ENCODE assay signal across 8 cellular contexts in the genomic region with DNA sequence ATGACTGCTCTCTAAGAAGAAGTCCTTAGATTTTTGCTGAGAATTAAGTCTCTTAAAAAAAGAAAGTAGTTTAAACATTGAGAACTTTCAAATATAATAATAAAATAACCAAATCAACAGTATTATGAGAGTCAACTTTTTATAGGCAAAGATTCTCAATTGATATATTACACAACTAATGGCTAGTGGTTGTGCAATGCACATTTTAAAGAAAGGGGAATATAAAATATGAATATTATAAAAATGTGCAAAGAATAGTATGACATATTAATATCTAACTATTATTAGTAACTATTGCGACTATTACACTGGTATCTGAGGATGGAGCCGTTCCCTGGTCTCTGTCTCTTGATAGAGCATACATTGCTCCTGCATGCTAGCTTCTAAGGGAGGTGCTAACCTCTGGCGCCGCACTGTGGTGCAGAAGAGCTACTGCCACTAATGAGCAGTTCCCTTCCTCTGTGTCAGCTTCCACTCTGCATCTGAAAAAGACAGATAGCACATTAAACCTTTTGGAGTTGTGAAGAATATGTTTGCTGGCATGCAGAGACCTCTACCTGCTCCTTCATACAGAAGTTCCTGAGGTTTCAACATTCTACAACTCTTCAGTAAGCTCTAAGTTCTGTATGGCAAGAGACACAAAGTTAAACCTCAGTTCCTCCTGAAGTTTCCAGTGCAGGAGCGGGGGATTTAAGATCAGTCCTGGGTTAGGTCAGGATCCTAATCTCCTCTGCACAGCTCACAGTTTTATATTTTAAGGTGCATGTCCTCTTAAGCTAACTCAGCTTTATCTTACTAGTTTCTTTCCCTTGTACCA. TPM values are rescaled to one million over a fixed set of nuclear protein-coding genes. Genes with fewer than 3 reads are reported as not detected.
DNase-seq lines count a peak whose midpoint lies in the region; ATAC-seq, FAIRE-seq and TF ChIP-seq lines count a peak whose summit lies in the region.
"Had no signal": no experiment of that assay in that cellular context is flagged by ENCODE, and none has a peak within 500 bp of the region (broad histone marks: within the 10 kb centered on the region; RNA-seq: fewer than 3 reads in every experiment).

No MANE protein-coding gene starts in this region.

- H3K27me3 ChIP-seq in Panc1 (ENCODE audit: control insufficient read depth, insufficient read depth, low read length) (peaks cover 20% of the 10 kb centered on the region), hepatocyte (peaks cover 45% of the 10 kb centered on the region), smooth muscle cell (ENCODE audit: low read depth) (peaks cover 78% of the 10 kb centered on the region)

- H3K4me1 ChIP-seq in Panc1 (ENCODE audit: control insufficient read depth, insufficient read depth, low read length): peaks cover 10% of the 10 kb centered on the region
- peaks cover 16% of the 10 kb centered on the region for H3K4me1 ChIP-seq in hepatocyte (ENCODE audit: insufficient read depth)
- no peaks in the 10 kb centered on the region for H3K4me1 ChIP-seq in smooth muscle cell (ENCODE audit: low read depth)

- peak; percentile 8 for DNase-seq in GM04503 (ENCODE audit: low read depth)
- DNase-seq in HTR-8/SVneo (ENCODE audit: insufficient read length, low spot score): peak; percentile 67
- peak; percentile 50 for DNase-seq in Panc1 (ENCODE audit: low read depth, low spot score)
- peak; percentile 62 for DNase-seq in amniotic epithelial cell (ENCODE audit: low read depth)
- DNase-seq in hepatocyte (ENCODE audit: low spot score): peak; percentile 88
- no peak for DNase-seq in smooth muscle cell (lab: John Stamatoyannopoulos, UW; ENCODE audit: unreplicated experiment)

- peak; percentile 97 for TF ChIP-seq CTCF in Panc1 (IDR thresholded peaks at IDR 0.05)
- TF ChIP-seq CTCF in hepatocyte (IDR thresholded peaks at IDR 0.05; ENCODE audit: poor library complexity): peak; percentile 87
- peak; percentile 88 for TF ChIP-seq CTCF in smooth muscle cell (IDR thresholded peaks at IDR 0.05; ENCODE audit: borderline replicate concordance, insufficient read depth, poor library complexity, severe bottlenecking)

- no peaks in the 10 kb centered on the region for H3K9me3 ChIP-seq in Panc1 (ENCODE audit: control insufficient read depth, insufficient read depth, low read depth, low read length)
- no peaks in the 10 kb centered on the region for H3K9me3 ChIP-seq in hepatocyte (ENCODE audit: low read depth)
- H3K9me3 ChIP-seq in smooth muscle cell (replicated peaks; ENCODE audit: low read depth): no peaks in the 10 kb centered on the region

- FAIRE-seq in HTR-8/SVneo (lab: Jason Lieb, UNC): no peak
- FAIRE-seq: colon had no signal

- H3F3A ChIP-seq in smooth muscle cell (ENCODE audit: low read depth): no peaks in the 10 kb centered on the region

- POLR2A ChIA-PET in Panc1 (lab: Charles Lee): no interaction called here

- CTCF ChIA-PET in Panc1 (lab: Charles Lee): interaction anchor here (0.6 to 2.2 kb wide), 5 partner anchors 88 to 1270 kb away, joined by 4 to 15 read pairs (median 6); a partner anchor contains a TSS

- no peak overlapping the region for H3K9ac ChIP-seq in smooth muscle cell (ENCODE audit: low read depth)

- H4K20me1 ChIP-seq in hepatocyte (ENCODE audit: insufficient read depth, poor library complexity, severe bottlenecking) (no peaks in the 10 kb centered on the region), smooth muscle cell (ENCODE audit: low read depth) (no peaks in the 10 kb centered on the region)

- BruUV-seq in Panc1 (replicated peaks; lab: Mats Ljungman, UMichigan): no TSS peak

- H2AFZ ChIP-seq in hepatocyte (no peak overlapping the region), smooth muscle cell (ENCODE audit: low read depth) (no peak overlapping the region)

- intact Hi-C loops in Panc1 (cut with micrococcal nuclease; ENCODE audit: unreplicated experiment): loop anchor here (1.0 to 5.0 kb wide), 3 partner anchors 86 to 143 kb away; a partner anchor contains a TSS

- in situ Hi-C loops in Panc1 (cut with HindIII; ENCODE audit: low pct_unique_long_range_greater_than_20kb, low sequenced_read_pairs): no loop called here

- H3K4me3 ChIP-seq in Panc1 (ENCODE audit: low read depth in 2 of 2, low read length in 2 of 2) (no peak overlapping the region), hepatocyte (no peak overlapping the region), smooth muscle cell (no peak overlapping the region)

- H3K4me2 ChIP-seq in hepatocyte: no peak overlapping the region
- H3K4me2 ChIP-seq in smooth muscle cell: no peak overlapping the region

- 24% methylated on average over 5 of the region's 5 CpGs for WGBS in hepatocyte (ENCODE audit: low lambda C conversion rate, missing lambda C conversion rate)
- 27% methylated on average over 5 of the region's 5 CpGs for WGBS in smooth muscle cell (ENCODE audit: low lambda C conversion rate)

- no peaks in the 10 kb centered on the region for H3K9me2 ChIP-seq in hepatocyte (replicated peaks; ENCODE audit: insufficient read depth)

- no peaks in the 10 kb centered on the region for H3K79me2 ChIP-seq in hepatocyte
- H3K79me2 ChIP-seq in smooth muscle cell (ENCODE audit: low read depth): no peaks in the 10 kb centered on the region

- H3K27ac ChIP-seq in Panc1 (ENCODE audit: low read length) (no peak overlapping the region), hepatocyte (no peak overlapping the region), smooth muscle cell (ENCODE audit: low read depth) (no peak overlapping the region)

- ATAC-seq in GM21423 (IDR thresholded peaks at IDR 0.05; ENCODE audit: unreplicated experiment) (peak; percentile 74), Panc1 (peak; percentile 72)

- H3K36me3 ChIP-seq in Panc1 (ENCODE audit: control insufficient read depth, insufficient read depth, low read length) (no peaks in the 10 kb centered on the region), hepatocyte (replicated peaks; ENCODE audit: insufficient read depth, low read depth) (no peaks in the 10 kb centered on the region), smooth muscle cell (ENCODE audit: low read depth) (no peaks in the 10 kb centered on the region)

RNA-seq across cellular contexts. Expression of a gene that starts 3.5 kb away (rescaled TPM):
- total RNA-seq in Panc1 (2021; ENCODE audit: unreplicated experiment) (4.1 TPM), hepatocyte (2.1 and 2.7 TPM in 2 replicates), smooth muscle cell (0.04 TPM in 1 of 2 replicates, not detected in the other)
- 1.0 TPM for polyA plus RNA-seq in Panc1 (2012; ENCODE audit: insufficient read length)
- polyA plus RNA-seq in hepatocyte (0.52 and 1.1 TPM in 2 replicates), smooth muscle cell (not detected in 2 replicates)
